Comparison of ENCODE assay signal across 17 cellular contexts in the genomic region with DNA sequence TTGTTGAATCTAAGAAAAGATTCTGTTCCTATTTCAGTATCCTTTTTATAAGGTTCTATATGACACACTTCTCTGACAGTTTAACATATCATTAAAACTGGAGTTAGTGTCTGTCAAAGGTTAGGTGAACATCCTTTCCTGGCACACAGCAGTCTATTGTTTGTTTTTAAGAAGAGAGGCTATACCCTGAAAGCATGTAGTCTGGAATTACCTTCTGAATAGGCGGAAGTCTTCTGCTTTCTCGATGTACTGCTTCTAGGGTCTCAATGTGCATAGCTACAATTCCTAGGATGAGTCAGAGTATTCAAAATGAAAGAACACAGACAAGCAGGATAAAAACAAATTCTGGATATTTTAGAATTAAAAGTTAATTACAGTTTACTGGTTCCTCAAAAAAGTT.
"Had no signal": no experiment of that assay in that cellular context is flagged by ENCODE, and none has a peak within 500 bp of the region (broad histone marks: within the 10 kb centered on the region; RNA-seq: fewer than 3 reads in every experiment).

No MANE protein-coding gene starts in this region.

- DNase-seq: activated CD4-positive, alpha-beta T cell treated with anti-CD3 and anti-CD28 coated beads, Interleukin-2, amount 50 U/mL, for 1 hour; activated CD4-positive, CD25-positive, alpha-beta regulatory T cell; activated naive CD4-positive, alpha-beta T cell treated with anti-CD3 and anti-CD28 coated beads, Interleukin-2, amount 50 U/mL, for 16 hours; amniotic stem cell; heart right ventricle; left ventricle myocardium superior; T-helper 2 cell had no signal

- H3K4me3 ChIP-seq: breast epithelium, heart right ventricle, neural progenitor cell, right atrium auricular region, tibial nerve, vagina had no signal

- H3K4me2 ChIP-seq: neural progenitor cell had no signal

- ATAC-seq: left ventricle myocardium superior; stimulated activated effector memory CD8-positive, alpha-beta T cell treated with anti-CD3 and anti-CD28 coated beads, Interleukin-12 subunit alpha, Interleukin-12 subunit beta, amount 100 ng/mL, for 72 hours had no signal

- H3K27me3 ChIP-seq: breast epithelium, heart right ventricle, neural progenitor cell, right atrium auricular region, tibial nerve, vagina had no signal

- H3K9ac ChIP-seq: neural progenitor cell, parathyroid adenoma had no signal

- H2AFZ ChIP-seq: neural progenitor cell, parathyroid adenoma had no signal

- FAIRE-seq: frontal cortex, keratinocyte, TTC549 had no signal

- H3K9me3 ChIP-seq: breast epithelium, heart right ventricle, right atrium auricular region, tibial nerve, vagina had no signal

- H3K4me1 ChIP-seq: breast epithelium, parathyroid adenoma, right atrium auricular region, tibial nerve, vagina had no signal

- H3K79me2 ChIP-seq: parathyroid adenoma had no signal

- H3K27ac ChIP-seq: breast epithelium, neural progenitor cell, parathyroid adenoma, right atrium auricular region, tibial nerve, vagina had no signal

- H3K36me3 ChIP-seq: breast epithelium, neural progenitor cell had no signal
